Comparison of ENCODE assay signal across 20 cellular contexts in genomic region chr17:17215575-17215974, GRCh38. TPM values are rescaled to one million over a fixed set of nuclear protein-coding genes. Genes with fewer than 3 reads are reported as not detected.
DNase-seq lines count a peak whose midpoint lies in the region; FAIRE-seq and TF ChIP-seq lines count a peak whose summit lies in the region.
"Had no signal": no experiment of that assay in that cellular context is flagged by ENCODE, and none has a peak within 500 bp of the region (broad histone marks: within the 10 kb centered on the region; RNA-seq: fewer than 3 reads in every experiment).

No MANE protein-coding gene starts in this region.

- TF ChIP-seq CTCF in RWPE1 (conservative IDR thresholded peaks at IDR 0.05; ENCODE audit: low read depth) (no peak), endothelial cell (IDR thresholded peaks at IDR 0.05; ENCODE audit: unreplicated experiment) (no peak)

- H3K9me3 Mint-ChIP-seq in activated T-cell treated with anti-CD3 and anti-CD28 coated beads, Interleukin-2, amount 50 U/mL, for 24 hours, result no peaks in the 10 kb centered on the region
- no peaks in the 10 kb centered on the region for H3K9me3 Mint-ChIP-seq in endothelial cell (ENCODE audit: unreplicated experiment)
- H3K9me3 Mint-ChIP-seq: CD4-positive, alpha-beta T cell; IgD-negative memory B cell had no signal

- no peak for FAIRE-seq in RCC 7860 (lab: Jason Lieb, UNC)
- FAIRE-seq: A549, D721Med, G401.6, GM12892, GM18507, HepG2 had no signal

- peak overlapping the region; percentile 66 for H3K27ac Mint-ChIP-seq in activated T-cell treated with anti-CD3 and anti-CD28 coated beads, Interleukin-2, amount 50 U/mL, for 24 hours
- H3K27ac Mint-ChIP-seq in endothelial cell (ENCODE audit: unreplicated experiment), result no peak overlapping the region
- H3K27ac Mint-ChIP-seq: CD4-positive, alpha-beta T cell had no signal

- DNase-seq in activated T-cell treated with anti-CD3 and anti-CD28 coated beads, Interleukin-2, amount 50 U/mL, for 24 hours, result no peak
- no peak for DNase-seq in activated T-cell treated with anti-CD3 and anti-CD28 coated beads, Interleukin-2, amount 50 U/mL, for 48 hours
- DNase-seq in RWPE1 (ENCODE audit: low spot score) (no peak), endothelial cell (ENCODE audit: low spot score) (no peak), RCC 7860 (ENCODE audit: low spot score) (no peak), kidney tubule cell (ENCODE audit: low spot score) (no peak), NCI-H1694 treated with DMSO at 0.1 percent for 48 hours (lab: John Stamatoyannopoulos, UW) (no peak)
- DNase-seq: AML-193; Caco-2; CD4-positive, alpha-beta T cell; GOT3 had no signal

- H3K4me1 Mint-ChIP-seq in activated T-cell treated with anti-CD3 and anti-CD28 coated beads, Interleukin-2, amount 50 U/mL, for 24 hours (ENCODE audit: low read depth), result no peaks in the 10 kb centered on the region
- H3K4me1 Mint-ChIP-seq in endothelial cell (ENCODE audit: unreplicated experiment), result no peaks in the 10 kb centered on the region
- H3K4me1 Mint-ChIP-seq: IgD-negative memory B cell had no signal

- no peaks in the 10 kb centered on the region for H3K27me3 Mint-ChIP-seq in activated T-cell treated with anti-CD3 and anti-CD28 coated beads, Interleukin-2, amount 50 U/mL, for 24 hours
- peaks cover 6% of the 10 kb centered on the region for H3K27me3 Mint-ChIP-seq in endothelial cell (ENCODE audit: unreplicated experiment)
- H3K27me3 Mint-ChIP-seq: CD4-positive, alpha-beta T cell; IgD-negative memory B cell had no signal

- no peak overlapping the region for H3K4me3 Mint-ChIP-seq in activated T-cell treated with anti-CD3 and anti-CD28 coated beads, Interleukin-2, amount 50 U/mL, for 24 hours
- peak overlapping the region; percentile 37 for H3K4me3 Mint-ChIP-seq in endothelial cell (ENCODE audit: unreplicated experiment)
- H3K4me3 Mint-ChIP-seq: CD4-positive, alpha-beta T cell; IgD-negative memory B cell had no signal

- POLR2A ChIA-PET in RWPE1 (lab: Yijun Ruan, JAX; ENCODE audit: low non-redundant PET), result no interaction called here

- peak overlapping the region; percentile 17; the same call in 1 of the 2 replicates for H3K27ac ChIP-seq in RWPE1
- H3K27ac ChIP-seq: 22Rv1, A549, C4-2B had no signal

- CTCF ChIA-PET in RWPE1 (lab: Yijun Ruan, JAX), result no interaction called here

- H3K36me3 Mint-ChIP-seq in activated T-cell treated with anti-CD3 and anti-CD28 coated beads, Interleukin-2, amount 50 U/mL, for 24 hours (ENCODE audit: low read depth), result peaks cover 70% of the 10 kb centered on the region
- peaks cover 37% of the 10 kb centered on the region for H3K36me3 Mint-ChIP-seq in endothelial cell (ENCODE audit: low read depth, unreplicated experiment)

RNA-seq across cellular contexts. Expression of gene PLD6, which starts 9.4 kb away (rescaled TPM):
- 0.21 TPM for total RNA-seq in endothelial cell (ENCODE audit: unreplicated experiment)

RNA-seq across cellular contexts. Expression of gene FLCN, which starts 21.4 kb away (rescaled TPM):
- total RNA-seq in endothelial cell (ENCODE audit: unreplicated experiment), result 50.4 TPM
